In the genomic region with DNA sequence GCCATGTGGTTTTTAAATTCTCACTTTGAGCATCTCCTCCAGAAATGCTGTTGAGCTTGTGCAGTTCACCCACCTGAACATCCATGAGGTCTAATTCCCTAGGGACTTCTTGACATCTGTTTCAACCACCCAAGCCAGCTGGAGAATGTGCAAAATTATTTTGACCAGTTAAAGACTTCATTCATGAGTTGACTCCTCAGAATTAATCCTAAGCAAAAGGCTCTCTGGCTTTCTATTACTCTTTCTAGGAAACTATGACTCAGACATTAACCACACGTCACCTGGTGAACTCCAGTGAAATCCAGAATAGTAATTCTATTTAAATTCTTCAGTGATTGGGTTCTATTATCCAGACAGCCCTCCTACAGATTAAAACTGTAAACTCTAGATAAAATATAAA, we compare ENCODE assay signal across 8 cellular contexts.
DNase-seq lines count a peak whose midpoint lies in the region; ATAC-seq and TF ChIP-seq lines count a peak whose summit lies in the region.

No MANE protein-coding gene starts in this region.

- no peaks in the 10 kb centered on the region for H3K27me3 ChIP-seq in uterus
- H3K27me3 ChIP-seq in CD4-positive, alpha-beta T cell (ENCODE audit: control insufficient read depth, insufficient read depth, low read length) = no peaks in the 10 kb centered on the region

- TF ChIP-seq POLR2A in uterus (IDR thresholded peaks at IDR 0.05) = no peak

- POLR2A ChIA-PET in RWPE1 (lab: Yijun Ruan, JAX; ENCODE audit: low non-redundant PET) = no interaction called here
- POLR2A ChIA-PET in CD4-positive, alpha-beta T cell (lab: Charles Lee) = no interaction called here

- CTCF ChIA-PET in RWPE1 (lab: Yijun Ruan, JAX) = interaction anchor here (0.6 kb wide), 2 partner anchors 12 to 260 kb away, joined by 3 to 4 read pairs; no protein-coding TSS in a partner anchor
- CTCF ChIA-PET in CD4-positive, alpha-beta T cell (lab: Charles Lee) = no interaction called here

- peak; percentile 64 for DNase-seq in A172 (ENCODE audit: low spot score)
- peak; percentile 30 for DNase-seq in RWPE1 (ENCODE audit: low spot score)
- DNase-seq in uterus = no peak
- no peak for DNase-seq in CD4-positive, alpha-beta T cell
- DNase-seq in HK-2 (ENCODE audit: unreplicated experiment) = no peak
- no peak for DNase-seq in NCI-H748 treated with DMSO at 0.1 percent for 48 hours (lab: John Stamatoyannopoulos, UW)

- no peak overlapping the region for H3K4me3 Mint-ChIP-seq in CD4-positive, alpha-beta T cell

- ATAC-seq in GM19043 (IDR thresholded peaks at IDR 0.05; ENCODE audit: low read depth, unreplicated experiment) = peak; percentile 73
- ATAC-seq in HG02981 (IDR thresholded peaks at IDR 0.05; ENCODE audit: unreplicated experiment) = peak; percentile 76
- ATAC-seq in CD4-positive, alpha-beta T cell (ENCODE audit: poor library complexity) = no peak

- H3K27ac Mint-ChIP-seq in CD4-positive, alpha-beta T cell = no peak overlapping the region

- intact Hi-C loops in uterus (cut with DNase I; ENCODE audit: low total_unique reads) = no loop called here
- intact Hi-C loops in CD4-positive, alpha-beta T cell (cut with DNase I, micrococcal nuclease) = no loop called here

- no peaks in the 10 kb centered on the region for H3K36me3 ChIP-seq in uterus

- no peaks in the 10 kb centered on the region for H3K9me3 ChIP-seq in uterus
- H3K9me3 ChIP-seq in CD4-positive, alpha-beta T cell (ENCODE audit: control insufficient read depth, low read length) = no peaks in the 10 kb centered on the region

- H3K4me1 Mint-ChIP-seq in CD4-positive, alpha-beta T cell (ENCODE audit: low read depth) = peaks cover 59% of the 10 kb centered on the region

- no peak for TF ChIP-seq CTCF in RWPE1 (conservative IDR thresholded peaks at IDR 0.05; ENCODE audit: low read depth)
- no peak for TF ChIP-seq CTCF in uterus (IDR thresholded peaks at IDR 0.05)
- no peak for TF ChIP-seq CTCF in CD4-positive, alpha-beta T cell (IDR thresholded peaks at IDR 0.05)

- H3K36me3 Mint-ChIP-seq in CD4-positive, alpha-beta T cell (ENCODE audit: low read depth) = peaks cover 86% of the 10 kb centered on the region

- no peaks in the 10 kb centered on the region for H3K27me3 Mint-ChIP-seq in CD4-positive, alpha-beta T cell

- peaks cover 5% of the 10 kb centered on the region for H3K9me3 Mint-ChIP-seq in CD4-positive, alpha-beta T cell

- H3K4me1 ChIP-seq in uterus = no peaks in the 10 kb centered on the region

- no peak overlapping the region for H3K27ac ChIP-seq in RWPE1
- H3K27ac ChIP-seq in uterus = no peak overlapping the region
- H3K27ac ChIP-seq in CD4-positive, alpha-beta T cell (ENCODE audit: low read depth, low read length) = no peak overlapping the region

- no peak overlapping the region for H3K4me3 ChIP-seq in uterus

Comparison
In these comparisons a context has a peak if more than half of its experiments do, and no peak if none do; other contexts are left out.
1. DNase-seq: peak in A172 (single experiment) and RWPE1 (single experiment); none in uterus (0 of 2), CD4-positive, alpha-beta T cell (0 of 10), HK-2 (single experiment) and NCI-H748 treated with DMSO at 0.1 percent for 48 hours (single experiment).